9 cellular contexts compared by ENCODE assay signal in genomic region chr11:57294225-57295131, GRCh38. TPM values are rescaled to one million over a fixed set of nuclear protein-coding genes. Genes with fewer than 3 reads are reported as not detected.
DNase-seq lines count a peak whose midpoint lies in the region; ATAC-seq and TF ChIP-seq lines count a peak whose summit lies in the region.
"Had no signal": no experiment of that assay in that cellular context is flagged by ENCODE, and none has a peak within 500 bp of the region (broad histone marks: within the 10 kb centered on the region; RNA-seq: fewer than 3 reads in every experiment).

No MANE protein-coding gene starts in this region.

- no peak overlapping the region for H3K4me3 Mint-ChIP-seq in HFFc6

- POLR2A ChIA-PET in RWPE1 (lab: Yijun Ruan, JAX; ENCODE audit: low non-redundant PET): interaction anchor here (1.0 kb wide), 1 partner anchor 10 kb away, joined by 4 read pairs; no protein-coding TSS in a partner anchor

- TF ChIP-seq POLR2A in uterus (IDR thresholded peaks at IDR 0.05): no peak

- H3K27ac Mint-ChIP-seq in HFFc6: peak overlapping the region; percentile 62

- CTCF ChIA-PET in RWPE1 (lab: Yijun Ruan, JAX): interaction anchor here (0.6 kb wide), 1 partner anchor 56 kb away, joined by 3 read pairs; no protein-coding TSS in a partner anchor

- intact Hi-C loops in left ventricle myocardium inferior (cut with micrococcal nuclease) (no loop called here), uterus (cut with DNase I; ENCODE audit: low total_unique reads) (no loop called here)

- DNase-seq in HFFc6 (peak; percentile 30), RWPE1 (ENCODE audit: low spot score) (peak; percentile 39), left ventricle myocardium inferior (no peak), smooth muscle cell of the brain vasculature (ENCODE audit: low read depth, low spot score) (peak; percentile 41), uterus (no peak), NOMO-1 (lab: John Stamatoyannopoulos, UW; ENCODE audit: unreplicated experiment in 2 of 2) (no peak)
- DNase-seq: activated CD8-positive, alpha-beta memory T cell treated with anti-CD3 and anti-CD28 coated beads for 24 hours had no signal

- H3K36me3 ChIP-seq in left ventricle myocardium inferior: peaks cover 19% of the 10 kb centered on the region
- no peaks in the 10 kb centered on the region for H3K36me3 ChIP-seq in uterus

- ATAC-seq in HG02610 (IDR thresholded peaks at IDR 0.05; ENCODE audit: unreplicated experiment): no peak
- ATAC-seq in GM18868 (IDR thresholded peaks at IDR 0.05; ENCODE audit: unreplicated experiment): no peak

- H3K9me3 ChIP-seq in left ventricle myocardium inferior (replicated peaks) (peaks cover 25% of the 10 kb centered on the region), uterus (peaks cover 0 to 5% of the 10 kb centered on the region in 2 donors)

- H3K4me1 Mint-ChIP-seq in HFFc6 (ENCODE audit: low read depth): peaks cover 65% of the 10 kb centered on the region

- H3K9me3 Mint-ChIP-seq in HFFc6: no peaks in the 10 kb centered on the region

- H3K4me1 ChIP-seq in left ventricle myocardium inferior (no peaks in the 10 kb centered on the region), uterus (no peaks in the 10 kb centered on the region)

- H3K27me3 Mint-ChIP-seq in HFFc6 (ENCODE audit: insufficient read depth): no peaks in the 10 kb centered on the region; the same call in none of the 2 replicates

- no peak overlapping the region for H3K4me3 ChIP-seq in left ventricle myocardium inferior
- no peak overlapping the region for H3K4me3 ChIP-seq in uterus

- TF ChIP-seq CTCF in HFFc6 (IDR thresholded peaks at IDR 0.05): no peak
- no peak for TF ChIP-seq CTCF in RWPE1 (conservative IDR thresholded peaks at IDR 0.05; ENCODE audit: low read depth)
- TF ChIP-seq CTCF in left ventricle myocardium inferior (IDR thresholded peaks at IDR 0.05; ENCODE audit: borderline replicate concordance): no peak
- TF ChIP-seq CTCF in uterus (IDR thresholded peaks at IDR 0.05): no peak

- H3K27ac ChIP-seq in RWPE1: peak overlapping the region; percentile 100
- peak overlapping the region; percentile 12 for H3K27ac ChIP-seq in left ventricle myocardium inferior (replicated peaks)
- no peak overlapping the region for H3K27ac ChIP-seq in uterus

- H3K27me3 ChIP-seq in left ventricle myocardium inferior (ENCODE audit: low read depth): no peaks in the 10 kb centered on the region
- no peaks in the 10 kb centered on the region for H3K27me3 ChIP-seq in uterus

- H3K36me3 Mint-ChIP-seq in HFFc6 (ENCODE audit: low read depth): peaks cover 34% of the 10 kb centered on the region

RNA-seq across cellular contexts. Expression of gene TNKS1BP1, which starts 30.3 kb away (rescaled TPM):
- 100 to 1,000 TPM; 118 to 134 (median 123) TPM for total RNA-seq in HFFc6 (2021; fragmentation: NEBNext Ultra II Directional; extraction: Animal tissue kit (Norgen Biotek cat#: 25700))
- 32.6 TPM for total RNA-seq in left ventricle myocardium inferior
- 100 to 1,000 TPM in 1 of 4 donors, 10 to 100 TPM in 3; 22.5 to 269 (median 70.8) TPM for total RNA-seq in uterus

RNA-seq across cellular contexts. Expression of gene SSRP1, which starts 41.2 kb away (rescaled TPM):
- 100 to 1,000 TPM in 5 of 6 experiments, 10 to 100 TPM in 1; 84.0 to 141 (median 133) TPM for total RNA-seq in HFFc6 (2021; fragmentation: NEBNext Ultra II Directional; extraction: Animal tissue kit (Norgen Biotek cat#: 25700))
- total RNA-seq in left ventricle myocardium inferior: 34.6 TPM
- 100 to 1,000 TPM in 1 of 4 donors, 10 to 100 TPM in 3; 29.4 to 115 (median 75.3) TPM for total RNA-seq in uterus

RNA-seq across cellular contexts. Expression of gene P2RX3, which starts 43.7 kb away (rescaled TPM):
- not detected for total RNA-seq in HFFc6 (2021; fragmentation: NEBNext Ultra II Directional; extraction: Animal tissue kit (Norgen Biotek cat#: 25700))
- total RNA-seq in left ventricle myocardium inferior: 1.4 TPM
- total RNA-seq in uterus: under 1 TPM in 1 of 4 donors, not detected in 3; 0.69 TPM

RNA-seq across cellular contexts. Expression of gene APLNR, which starts 57.4 kb away (rescaled TPM):
- total RNA-seq in HFFc6 (2021; fragmentation: NEBNext Ultra II Directional; extraction: Animal tissue kit (Norgen Biotek cat#: 25700)): not detected
- 8.5 TPM for total RNA-seq in left ventricle myocardium inferior
- 100 to 1,000 TPM in 1 of 4 donors, under 1 TPM in 1, not detected in 2; 0.58 to 112 TPM for total RNA-seq in uterus

Comparison
In these comparisons a context has a peak if more than half of its experiments do, and no peak if none do; other contexts are left out.
1. DNase-seq: peak in HFFc6 (single experiment), RWPE1 (single experiment) and smooth muscle cell of the brain vasculature (single experiment); none in left ventricle myocardium inferior (single experiment), uterus (0 of 2) and NOMO-1 (0 of 2).
2. H3K27ac ChIP-seq: peak in RWPE1 (single experiment) and left ventricle myocardium inferior (single experiment); none in uterus (0 of 2).